Comparison of ENCODE assay signal across 9 cellular contexts in genomic region chr20:25282034-25282781, GRCh38. TPM values are rescaled to one million over a fixed set of nuclear protein-coding genes. Genes with fewer than 3 reads are reported as not detected.
DNase-seq lines count a peak whose midpoint lies in the region; ATAC-seq, FAIRE-seq and TF ChIP-seq lines count a peak whose summit lies in the region.
"Had no signal": no experiment of that assay in that cellular context is flagged by ENCODE, and none has a peak within 500 bp of the region (broad histone marks: within the 10 kb centered on the region; RNA-seq: fewer than 3 reads in every experiment).

No MANE protein-coding gene starts in this region.

- H3K79me2 ChIP-seq in GM12878 (ENCODE audit: control insufficient read depth, insufficient read depth, low read length) = no peaks in the 10 kb centered on the region

- H3K27ac ChIP-seq in GM12878 (ENCODE audit: control insufficient read depth, insufficient read depth) (peak overlapping the region; percentile 46), ovary (no peak overlapping the region)
- H3K27ac ChIP-seq: ascending aorta had no signal

- ATAC-seq in GM18873 (IDR thresholded peaks at IDR 0.05; ENCODE audit: low FRiP score, unreplicated experiment) (peak; percentile 1), HG03354 (IDR thresholded peaks at IDR 0.05; ENCODE audit: poor library complexity, severe bottlenecking, unreplicated experiment) (peak; percentile 4), GM12878 (peak; percentile 40), HG03280 (IDR thresholded peaks at IDR 0.05; ENCODE audit: unreplicated experiment) (no peak), HG02610 (IDR thresholded peaks at IDR 0.05; ENCODE audit: unreplicated experiment) (no peak)

- in situ Hi-C loops in GM12878 (cut with MboI) = no loop called here

- H3K4me3 ChIP-seq in GM12878 (no peak overlapping the region), ovary (no peak overlapping the region)
- H3K4me3 ChIP-seq: ascending aorta had no signal

- no peak for TF ChIP-seq RAD21 in GM12878 (IDR thresholded peaks at IDR 0.05; ENCODE audit: insufficient read depth, low read depth, low read length)

- SMC1A ChIA-PET in GM12878 (lab: Charles Lee; ENCODE audit: uncharacterized antibody, unreplicated experiment) = interaction anchor here (1.2 to 1.6 kb wide), 3 partner anchors 31 to 116 kb away, joined by 3 to 9 read pairs (median 3); no protein-coding TSS in a partner anchor

- H3K4me1 ChIP-seq in GM12878 (ENCODE audit: control insufficient read depth, insufficient read depth, low read length) (peaks cover 26% of the 10 kb centered on the region), ovary (ENCODE audit: insufficient read depth) (no peaks in the 10 kb centered on the region)
- H3K4me1 ChIP-seq: ascending aorta had no signal

- no peaks in the 10 kb centered on the region for H3K27me3 ChIP-seq in GM12878 (replicated peaks in 1 of 2; ENCODE audit: control insufficient read depth in 2 of 2, insufficient read depth in 2 of 2, low read length in 1 of 2)
- H3K27me3 ChIP-seq in ovary = no peaks in the 10 kb centered on the region
- H3K27me3 ChIP-seq: ascending aorta had no signal

- no peak overlapping the region for H2AFZ ChIP-seq in GM12878 (ENCODE audit: control insufficient read depth, low read depth, low read length)

- 24% methylated on average over 21 of the region's 22 CpGs for WGBS in GM12878 (ENCODE audit: insufficient coverage, insufficient replicate concordance, low lambda C conversion rate, missing lambda C conversion rate)
- WGBS in ovary, 3 donors = 91 to 92% (median 91%) methylated on average over 18 to 22 of the region's 22 CpGs

- TF ChIP-seq CTCF in GM12878 (IDR thresholded peaks at IDR 0.05 in 2 of 3, conservative IDR thresholded peaks at IDR 0.05 in 1 of 3; ENCODE audit: control insufficient read depth in 2 of 3, extremely low read depth in 1 of 3, insufficient read depth in 1 of 3, low read depth in 3 of 3, low read length in 3 of 3) = no peak
- no peak for TF ChIP-seq CTCF in ovary (IDR thresholded peaks at IDR 0.05)

- no peaks in the 10 kb centered on the region for H3K9me3 ChIP-seq in GM12878 (replicated peaks; ENCODE audit: control insufficient read depth, insufficient read depth, low read length)
- no peaks in the 10 kb centered on the region for H3K9me3 ChIP-seq in ovary
- H3K9me3 ChIP-seq: ascending aorta had no signal

- H4K20me1 ChIP-seq in GM12878 (ENCODE audit: control insufficient read depth, insufficient read depth) = no peaks in the 10 kb centered on the region

- no TSS peak for BruUV-seq in GM12878 (replicated peaks; lab: Mats Ljungman, UMichigan)

- FAIRE-seq in GM12878 (lab: Jason Lieb, UNC) = no peak

- no peak for TF ChIP-seq EP300 in GM12878 (IDR thresholded peaks at IDR 0.05; ENCODE audit: borderline replicate concordance in 1 of 2, control insufficient read depth in 1 of 2, low read depth in 2 of 2, low read length in 2 of 2)
- no peak for TF ChIP-seq EP300 in ovary (IDR thresholded peaks at IDR 0.05)

- CTCF ChIA-PET in GM12878 (lab: Yijun Ruan, JAX) = interaction anchor here (1.9 kb wide), 1 partner anchor 117 kb away, joined by 11 read pairs; no protein-coding TSS in a partner anchor

- POLR2A ChIA-PET in GM12878 (lab: Charles Lee) = no interaction called here

- peak overlapping the region; percentile 84 for H3K4me2 ChIP-seq in GM12878 (ENCODE audit: control insufficient read depth, insufficient read depth)

- no peak for TF ChIP-seq POLR2A in GM12878 (IDR thresholded peaks at IDR 0.05; ENCODE audit: low read depth, low read length)
- TF ChIP-seq POLR2A in ovary (IDR thresholded peaks at IDR 0.05) = no peak

- H3K36me3 ChIP-seq in GM12878 (ENCODE audit: control insufficient read depth in 2 of 2, insufficient read depth in 2 of 2, low read length in 1 of 2) (peaks cover 10 to 38% of the 10 kb centered on the region in 2 experiments; a peak in 3 of 4 replicates), ovary (no peaks in the 10 kb centered on the region)

- intact Hi-C loops in GM12878 (cut with micrococcal nuclease; ENCODE audit: unreplicated experiment) = no loop called here
- intact Hi-C loops in ovary (cut with DNase I) = no loop called here

- DNase-seq in GM12878 (ENCODE audit: low read depth, low spot score) = no peak
- DNase-seq in ovary = peak; percentile 6 to 28 (median 13)
- no peak for DNase-seq in KG1 (lab: John Stamatoyannopoulos, UW)
- no peak for DNase-seq in NK-92 treated with Interleukin-12 subunit alpha and Interleukin-12 subunit beta, amount 100 ng/mL, for 24 hours (lab: John Stamatoyannopoulos, UW)

- no peak overlapping the region; the same call in 1 of the 2 replicates for H3K9ac ChIP-seq in GM12878 (ENCODE audit: control insufficient read depth, insufficient read depth, low read length)

- RAD21 ChIA-PET in GM12878 (lab: Charles Lee; ENCODE audit: unreplicated experiment) = interaction anchor here (1.0 to 1.5 kb wide), 2 partner anchors 15 to 109 kb away, joined by 3 to 6 read pairs; partner anchors contain the start of gene ABHD12

TF ChIP-seq in GM12878, 131 proteins besides CTCF, POLR2A, EP300 and RAD21:
- no peak for TF ChIP-seq ZNF384 (IDR thresholded peaks at IDR 0.05; ENCODE audit: borderline replicate concordance, low read depth, low read length)
- no peak for TF ChIP-seq CHD4 (IDR thresholded peaks at IDR 0.05)
- no peak for TF ChIP-seq BHLHE40 (IDR thresholded peaks at IDR 0.05; ENCODE audit: borderline replicate concordance in 1 of 2, low read depth in 2 of 2, low read length in 1 of 2)
- no peak for TF ChIP-seq STAT3 (IDR thresholded peaks at IDR 0.05; ENCODE audit: low read depth, low read length)
- no peak for TF ChIP-seq ESRRA (IDR thresholded peaks at IDR 0.05; ENCODE audit: low read length)
- no peak for TF ChIP-seq NFXL1 (IDR thresholded peaks at IDR 0.05; ENCODE audit: borderline replicate concordance)
- TF ChIP-seq, protein P1, sequence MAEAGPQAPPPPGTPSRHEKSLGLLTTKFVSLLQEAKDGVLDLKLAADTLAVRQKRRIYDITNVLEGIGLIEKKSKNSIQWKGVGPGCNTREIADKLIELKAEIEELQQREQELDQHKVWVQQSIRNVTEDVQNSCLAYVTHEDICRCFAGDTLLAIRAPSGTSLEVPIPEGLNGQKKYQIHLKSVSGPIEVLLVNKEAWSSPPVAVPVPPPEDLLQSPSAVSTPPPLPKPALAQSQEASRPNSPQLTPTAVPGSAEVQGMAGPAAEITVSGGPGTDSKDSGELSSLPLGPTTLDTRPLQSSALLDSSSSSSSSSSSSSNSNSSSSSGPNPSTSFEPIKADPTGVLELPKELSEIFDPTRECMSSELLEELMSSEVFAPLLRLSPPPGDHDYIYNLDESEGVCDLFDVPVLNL (IDR thresholded peaks at IDR 0.05; ENCODE audit: low read depth, low read length) = no peak
- no peak for TF ChIP-seq RELA (IDR thresholded peaks at IDR 0.05; ENCODE audit: borderline replicate concordance, partially characterized antibody)
- no peak for TF ChIP-seq RB1 (IDR thresholded peaks at IDR 0.05; ENCODE audit: borderline replicate concordance)
- TF ChIP-seq YY1 (IDR thresholded peaks at IDR 0.05; ENCODE audit: low read depth, low read length) = no peak
- TF ChIP-seq, protein P2, sequence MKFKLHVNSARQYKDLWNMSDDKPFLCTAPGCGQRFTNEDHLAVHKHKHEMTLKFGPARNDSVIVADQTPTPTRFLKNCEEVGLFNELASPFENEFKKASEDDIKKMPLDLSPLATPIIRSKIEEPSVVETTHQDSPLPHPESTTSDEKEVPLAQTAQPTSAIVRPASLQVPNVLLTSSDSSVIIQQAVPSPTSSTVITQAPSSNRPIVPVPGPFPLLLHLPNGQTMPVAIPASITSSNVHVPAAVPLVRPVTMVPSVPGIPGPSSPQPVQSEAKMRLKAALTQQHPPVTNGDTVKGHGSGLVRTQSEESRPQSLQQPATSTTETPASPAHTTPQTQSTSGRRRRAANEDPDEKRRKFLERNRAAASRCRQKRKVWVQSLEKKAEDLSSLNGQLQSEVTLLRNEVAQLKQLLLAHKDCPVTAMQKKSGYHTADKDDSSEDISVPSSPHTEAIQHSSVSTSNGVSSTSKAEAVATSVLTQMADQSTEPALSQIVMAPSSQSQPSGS (IDR thresholded peaks at IDR 0.05; ENCODE audit: low read length) = no peak
- TF ChIP-seq ETV6 (conservative IDR thresholded peaks at IDR 0.05 in 1 of 2, IDR thresholded peaks at IDR 0.05 in 1 of 2; ENCODE audit: borderline replicate concordance in 1 of 2, low read depth in 1 of 2) = no peak
- no peak for TF ChIP-seq ZNF217 (IDR thresholded peaks at IDR 0.05)

RNA-seq across cellular contexts. Expression of gene PYGB, which starts 34.3 kb away (rescaled TPM):
- 20.7 and 24.5 TPM in 2 replicates for total RNA-seq in GM12878 (2013; cell fraction: nucleolus; rRNA removed)
- total RNA-seq in GM12878 (2014; rRNA removed) (24.6 and 27.4 TPM in 2 replicates), GM12878 (2014; rRNA removed; fragmentation: Illumina TruSeq; extraction: Trizol) (14.2 and 16.1 TPM in 2 replicates), GM12878 (2021) (31.0 and 33.5 TPM in 2 replicates), ovary (10 to 100 TPM; 24.2 to 54.2 (median 52.2) TPM)
- polyA plus RNA-seq in GM12878 (2011; ENCODE audit: low read depth) = 7.2 TPM
- polyA plus RNA-seq in GM12878 (2011; rRNA removed) (6.1 and 11.9 TPM in 2 replicates), GM12878 (2014; fragmentation: Illumina TruSeq; extraction: Trizol) (8.0 and 17.4 TPM in 2 replicates), GM12878 (2014; fragmentation: Nextera tagmentation; extraction: Ambion mirVana) (1 to 10 TPM in 1 of 2 experiments, under 1 TPM in 1; 0.34 to 1.3 TPM), GM12878 (2014; rRNA removed) (26.2 and 31.8 TPM in 2 replicates), GM12878 (2016; fragmentation: Nextera tagmentation; extraction: Ambion mirVana) (10 to 100 TPM; 26.2 to 27.6 TPM), ovary (10 to 100 TPM; 23.1 to 27.3 TPM)
- polyA plus RNA-seq in GM12878 (2011; cell fraction: cytosol; rRNA removed) = 13.5 and 17.8 TPM in 2 replicates
- 43.6 and 56.0 TPM in 2 replicates for polyA plus RNA-seq in GM12878 (2011; cell fraction: nucleus; rRNA removed)
- 16.2 and 16.9 TPM in 2 replicates for polyA plus RNA-seq in GM12878 (2012)
- 12.4 and 20.2 TPM in 2 replicates for polyA minus RNA-seq in GM12878 (2011; rRNA and poly(A)+ RNA removed)
- polyA minus RNA-seq in GM12878 (2011; cell fraction: cytosol; rRNA and poly(A)+ RNA removed) = 8.2 and 9.7 TPM in 2 replicates
- 9.7 and 15.8 TPM in 2 replicates for polyA minus RNA-seq in GM12878 (2011; cell fraction: nucleus; rRNA and poly(A)+ RNA removed)

Comparison
In these comparisons a context has a peak if more than half of its experiments do, and no peak if none do; other contexts are left out.
1. ATAC-seq: peak in GM18873 (single experiment), HG03354 (single experiment) and GM12878 (single experiment); none in HG03280 (single experiment) and HG02610 (single experiment).
2. DNase-seq: peak in ovary (5 of 5); none in GM12878 (single experiment), KG1 (single experiment) and NK-92 treated with Interleukin-12 subunit alpha and Interleukin-12 subunit beta, amount 100 ng/mL, for 24 hours (single experiment).